ENCODE assay signal across 8 cellular contexts in genomic region chr10:102009801-102010425, GRCh38. TPM values are rescaled to one million over a fixed set of nuclear protein-coding genes. Genes with fewer than 3 reads are reported as not detected.
DNase-seq lines count a peak whose midpoint lies in the region; ATAC-seq and TF ChIP-seq lines count a peak whose summit lies in the region.

No MANE protein-coding gene starts in this region.

- TF ChIP-seq CTCF in osteoblast (IDR thresholded peaks at IDR 0.05; ENCODE audit: extremely low read depth, low read depth, low read length): peak; percentile 99

- H3K4me3 Mint-ChIP-seq in activated naive CD8-positive, alpha-beta T cell treated with anti-CD3 and anti-CD28 coated beads, Interleukin-2, amount 10 ng/mL, durations not matched to agents 7 days and 5 days: no peak overlapping the region
- H3K4me3 Mint-ChIP-seq in activated naive CD8-positive, alpha-beta T cell treated with anti-CD3 and anti-CD28 coated beads for 36 hours: no peak overlapping the region
- no peak overlapping the region for H3K4me3 Mint-ChIP-seq in activated T-cell treated with anti-CD3 and anti-CD28 coated beads, Interleukin-2, amount 50 U/mL, for 72 hours

- peak; percentile 87 for ATAC-seq in activated naive CD8-positive, alpha-beta T cell treated with anti-CD3 and anti-CD28 coated beads, Interleukin-2, amount 10 ng/mL, durations not matched to agents 7 days and 5 days (ENCODE audit: low read depth)
- peak; percentile 78 for ATAC-seq in activated T-cell treated with anti-CD3 and anti-CD28 coated beads, Interleukin-2, amount 50 U/mL, for 72 hours (replicated peaks in 1 of 2)
- ATAC-seq in HG02763 (IDR thresholded peaks at IDR 0.05; ENCODE audit: unreplicated experiment): no peak

- H3K4me1 ChIP-seq in osteoblast (ENCODE audit: insufficient read depth, low read length): peaks cover 6% of the 10 kb centered on the region

- H3K27me3 Mint-ChIP-seq in activated naive CD8-positive, alpha-beta T cell treated with anti-CD3 and anti-CD28 coated beads, Interleukin-2, amount 10 ng/mL, durations not matched to agents 7 days and 5 days: no peaks in the 10 kb centered on the region
- H3K27me3 Mint-ChIP-seq in activated naive CD8-positive, alpha-beta T cell treated with anti-CD3 and anti-CD28 coated beads for 36 hours: no peaks in the 10 kb centered on the region
- H3K27me3 Mint-ChIP-seq in activated T-cell treated with anti-CD3 and anti-CD28 coated beads, Interleukin-2, amount 50 U/mL, for 72 hours (ENCODE audit: low read depth): no peaks in the 10 kb centered on the region

- H4K20me1 ChIP-seq in osteoblast (ENCODE audit: insufficient read depth, low read length): no peaks in the 10 kb centered on the region

- peaks cover 4% of the 10 kb centered on the region for H3K36me3 ChIP-seq in osteoblast (ENCODE audit: insufficient read depth, low read length)

- H3K27ac Mint-ChIP-seq in activated naive CD8-positive, alpha-beta T cell treated with anti-CD3 and anti-CD28 coated beads, Interleukin-2, amount 10 ng/mL, durations not matched to agents 7 days and 5 days: no peak overlapping the region
- no peak overlapping the region for H3K27ac Mint-ChIP-seq in activated naive CD8-positive, alpha-beta T cell treated with anti-CD3 and anti-CD28 coated beads for 36 hours
- H3K27ac Mint-ChIP-seq in activated T-cell treated with anti-CD3 and anti-CD28 coated beads, Interleukin-2, amount 50 U/mL, for 72 hours: no peak overlapping the region

- no peak for DNase-seq in activated naive CD8-positive, alpha-beta T cell treated with anti-CD3 and anti-CD28 coated beads, Interleukin-2, amount 10 ng/mL, durations not matched to agents 7 days and 5 days
- no peak for DNase-seq in activated naive CD8-positive, alpha-beta T cell treated with anti-CD3 and anti-CD28 coated beads for 36 hours
- peak; percentile 82 for DNase-seq in HPDE6-E6E7 (ENCODE audit: extremely low spot score)
- DNase-seq in NOMO-1 (lab: John Stamatoyannopoulos, UW; ENCODE audit: unreplicated experiment in 2 of 2): peak; percentile 51 to 75
- peak; percentile 36 to 40 for DNase-seq in activated T-cell treated with anti-CD3 and anti-CD28 coated beads, Interleukin-2, amount 50 U/mL, for 72 hours
- DNase-seq in germinal center (ENCODE audit: low spot score): peak; percentile 78
- peak; percentile 87 for DNase-seq in osteoblast (ENCODE audit: insufficient read length, low spot score, missing footprints)

- H3K27me3 ChIP-seq in osteoblast (ENCODE audit: insufficient read depth, low read length): no peaks in the 10 kb centered on the region

- no peaks in the 10 kb centered on the region for H3K9me3 ChIP-seq in osteoblast (ENCODE audit: low read depth, low read length)

- H3K27ac ChIP-seq in osteoblast (ENCODE audit: low read depth, low read length): no peak overlapping the region

- peaks cover 15% of the 10 kb centered on the region for H3K36me3 Mint-ChIP-seq in activated naive CD8-positive, alpha-beta T cell treated with anti-CD3 and anti-CD28 coated beads, Interleukin-2, amount 10 ng/mL, durations not matched to agents 7 days and 5 days
- H3K36me3 Mint-ChIP-seq in activated naive CD8-positive, alpha-beta T cell treated with anti-CD3 and anti-CD28 coated beads for 36 hours: peaks cover 6% of the 10 kb centered on the region
- peaks cover 2 to 10% of the 10 kb centered on the region in 2 donors for H3K36me3 Mint-ChIP-seq in activated T-cell treated with anti-CD3 and anti-CD28 coated beads, Interleukin-2, amount 50 U/mL, for 72 hours (ENCODE audit: insufficient read depth in 2 of 2)

- POLR2A ChIA-PET in activated naive CD8-positive, alpha-beta T cell treated with anti-CD3 and anti-CD28 coated beads, Interleukin-2, amount 10 ng/mL, durations not matched to agents 7 days and 5 days (lab: Charles Lee): interaction anchor here (1.6 kb wide), 1 partner anchor 169 kb away, joined by 13 read pairs; no protein-coding TSS in a partner anchor

- no peaks in the 10 kb centered on the region for H3K9me3 Mint-ChIP-seq in activated naive CD8-positive, alpha-beta T cell treated with anti-CD3 and anti-CD28 coated beads, Interleukin-2, amount 10 ng/mL, durations not matched to agents 7 days and 5 days
- H3K9me3 Mint-ChIP-seq in activated naive CD8-positive, alpha-beta T cell treated with anti-CD3 and anti-CD28 coated beads for 36 hours: no peaks in the 10 kb centered on the region
- no peaks in the 10 kb centered on the region for H3K9me3 Mint-ChIP-seq in activated T-cell treated with anti-CD3 and anti-CD28 coated beads, Interleukin-2, amount 50 U/mL, for 72 hours

- peak overlapping the region; percentile 18 for H3K4me2 ChIP-seq in osteoblast (ENCODE audit: insufficient read depth, low read length)

- no peak overlapping the region for H3K4me3 ChIP-seq in osteoblast (ENCODE audit: insufficient read depth, low read length)

- H3K79me2 ChIP-seq in osteoblast (ENCODE audit: insufficient read depth, low read length): no peaks in the 10 kb centered on the region

- no peak overlapping the region for H2AFZ ChIP-seq in osteoblast (ENCODE audit: low read length)

- H3K4me1 Mint-ChIP-seq in activated naive CD8-positive, alpha-beta T cell treated with anti-CD3 and anti-CD28 coated beads, Interleukin-2, amount 10 ng/mL, durations not matched to agents 7 days and 5 days: no peaks in the 10 kb centered on the region
- H3K4me1 Mint-ChIP-seq in activated naive CD8-positive, alpha-beta T cell treated with anti-CD3 and anti-CD28 coated beads for 36 hours: peaks cover 6% of the 10 kb centered on the region
- no peaks in the 10 kb centered on the region for H3K4me1 Mint-ChIP-seq in activated T-cell treated with anti-CD3 and anti-CD28 coated beads, Interleukin-2, amount 50 U/mL, for 72 hours (ENCODE audit: low read depth)

RNA-seq across cellular contexts. Expression of gene ARMH3, which starts 46.1 kb away (rescaled TPM):
- 10 to 100 TPM; 27.8 to 30.5 TPM for total RNA-seq in activated naive CD8-positive, alpha-beta T cell treated with anti-CD3 and anti-CD28 coated beads, Interleukin-2, amount 10 ng/mL, durations not matched to agents 7 days and 5 days
- 10 to 100 TPM; 21.5 to 21.9 TPM for total RNA-seq in activated naive CD8-positive, alpha-beta T cell treated with anti-CD3 and anti-CD28 coated beads for 36 hours
- total RNA-seq in activated T-cell treated with anti-CD3 and anti-CD28 coated beads, Interleukin-2, amount 50 U/mL, for 72 hours: 10 to 100 TPM; 20.1 to 23.1 TPM
- total RNA-seq in osteoblast: 9.1 and 9.4 TPM in 2 replicates

RNA-seq across cellular contexts. Expression of gene HPS6, which starts 55.2 kb away (rescaled TPM):
- 10 to 100 TPM; 23.8 to 25.8 TPM for total RNA-seq in activated naive CD8-positive, alpha-beta T cell treated with anti-CD3 and anti-CD28 coated beads, Interleukin-2, amount 10 ng/mL, durations not matched to agents 7 days and 5 days
- 10 to 100 TPM; 21.2 to 21.3 TPM for total RNA-seq in activated naive CD8-positive, alpha-beta T cell treated with anti-CD3 and anti-CD28 coated beads for 36 hours
- total RNA-seq in activated T-cell treated with anti-CD3 and anti-CD28 coated beads, Interleukin-2, amount 50 U/mL, for 72 hours: 10 to 100 TPM; 11.8 to 14.0 TPM
- total RNA-seq in osteoblast: 26.8 and 31.5 TPM in 2 replicates

Comparison
In these comparisons a context has a peak if more than half of its experiments do, and no peak if none do; other contexts are left out.
1. DNase-seq: peak in HPDE6-E6E7 (single experiment), NOMO-1 (2 of 2), activated T-cell treated with anti-CD3 and anti-CD28 coated beads, Interleukin-2, amount 50 U/mL, for 72 hours (2 of 2), germinal center (single experiment) and osteoblast (single experiment); none in activated naive CD8-positive, alpha-beta T cell treated with anti-CD3 and anti-CD28 coated beads, Interleukin-2, amount 10 ng/mL, durations not matched to agents 7 days and 5 days (single experiment) and activated naive CD8-positive, alpha-beta T cell treated with anti-CD3 and anti-CD28 coated beads for 36 hours (single experiment).